28 cellular contexts compared by ENCODE assay signal in genomic region chr13:110162053-110162452, GRCh38.
"Had no signal": no experiment of that assay in that cellular context is flagged by ENCODE, and none has a peak within 500 bp of the region (broad histone marks: within the 10 kb centered on the region; RNA-seq: fewer than 3 reads in every experiment).

No MANE protein-coding gene starts in this region.

- H3K36me3 Mint-ChIP-seq: activated CD8-positive, alpha-beta memory T cell treated with anti-CD3 and anti-CD28 coated beads, Interleukin-2, amount 10 ng/mL, durations not matched to agents 7 days and 5 days; activated naive CD4-positive, alpha-beta T cell treated with anti-CD3 and anti-CD28 coated beads, Interleukin-2, amount 50 U/mL, for 72 hours had no signal

- H3K27ac ChIP-seq: ascending aorta, SK-N-MC had no signal

- H3K27ac Mint-ChIP-seq: activated B cell treated with CpG ODN at 0.5 μM for 24 hours; activated CD4-positive, alpha-beta T cell treated with anti-CD3 and anti-CD28 coated beads, Interleukin-2, amount 10 ng/mL, durations not matched to agents 24 days and 14 days; activated CD8-positive, alpha-beta memory T cell treated with anti-CD3 and anti-CD28 coated beads, Interleukin-2, amount 10 ng/mL, durations not matched to agents 7 days and 5 days; activated naive CD4-positive, alpha-beta T cell treated with anti-CD3 and anti-CD28 coated beads, Interleukin-2, amount 50 U/mL, for 72 hours; activated naive CD8-positive, alpha-beta T cell treated with anti-CD3 and anti-CD28 coated beads, Interleukin-2, amount 50 U/mL, for 24 hours; activated T-cell treated with anti-CD3 and anti-CD28 coated beads, Interleukin-2, amount 50 U/mL, for 24 hours; T-helper 1 cell treated with Interleukin-12 subunit alpha and Interleukin-12 subunit beta and Interleukin-4 antibody, amounts not matched to agents 30 μg/mL and 1 μg/mL, for 36 hours had no signal

- H3K4me1 ChIP-seq: ascending aorta had no signal

- DNase-seq: activated B cell treated with CpG ODN at 0.5 μM for 24 hours; activated CD4-positive, alpha-beta T cell treated with anti-CD3 and anti-CD28 coated beads for 1 hour; activated CD4-positive, alpha-beta T cell treated with anti-CD3 and anti-CD28 coated beads, Interleukin-2, amount 10 ng/mL, durations not matched to agents 24 days and 14 days; activated CD4-positive, alpha-beta T cell treated with anti-CD3 and anti-CD28 coated beads, Interleukin-2, amount 50 U/mL, for 48 hours; activated CD8-positive, alpha-beta memory T cell treated with anti-CD3 and anti-CD28 coated beads, Interleukin-2, amount 10 ng/mL, durations not matched to agents 7 days and 5 days; activated effector memory CD4-positive, alpha-beta T cell treated with anti-CD3 and anti-CD28 coated beads, Interleukin-2, amount 50 U/mL, for 16 hours; activated naive CD4-positive, alpha-beta T cell treated with Interleukin-2 at 50 U/mL for 16 hours; activated naive CD8-positive, alpha-beta T cell treated with anti-CD3 and anti-CD28 coated beads, Interleukin-2, amount 50 U/mL, for 24 hours; activated T-cell treated with anti-CD3 and anti-CD28 coated beads, Interleukin-2, amount 50 U/mL, for 24 hours; amniotic stem cell; Kasumi-1; KBM-7; NCI-H1048; NCI-H146; NCI-H187 treated with DMSO at 0.1 percent for 48 hours; NCI-H2081 treated with DMSO at 0.1 percent for 48 hours; NCI-H2227 treated with DMSO at 0.1 percent for 48 hours; NCI-H446 treated with DMSO at 0.1 percent for 48 hours; NCI-H524 treated with DMSO at 0.1 percent for 48 hours; NCI-H748 treated with DMSO at 0.1 percent for 48 hours; OCI-M1; RPMI8226 had no signal

- H3K9me3 Mint-ChIP-seq: activated B cell treated with CpG ODN at 0.5 μM for 24 hours; activated CD4-positive, alpha-beta T cell treated with anti-CD3 and anti-CD28 coated beads, Interleukin-2, amount 10 ng/mL, durations not matched to agents 24 days and 14 days; activated naive CD4-positive, alpha-beta T cell treated with anti-CD3 and anti-CD28 coated beads, Interleukin-2, amount 50 U/mL, for 72 hours; activated naive CD8-positive, alpha-beta T cell treated with anti-CD3 and anti-CD28 coated beads, Interleukin-2, amount 50 U/mL, for 24 hours; activated T-cell treated with anti-CD3 and anti-CD28 coated beads, Interleukin-2, amount 50 U/mL, for 24 hours; T-helper 1 cell treated with Interleukin-12 subunit alpha and Interleukin-12 subunit beta and Interleukin-4 antibody, amounts not matched to agents 30 μg/mL and 1 μg/mL, for 36 hours had no signal

- ATAC-seq: activated CD8-positive, alpha-beta memory T cell treated with anti-CD3 and anti-CD28 coated beads, Interleukin-2, amount 10 ng/mL, durations not matched to agents 7 days and 5 days; activated naive CD4-positive, alpha-beta T cell treated with anti-CD3 and anti-CD28 coated beads, Interleukin-2, amount 50 U/mL, for 72 hours; activated naive CD8-positive, alpha-beta T cell treated with anti-CD3 and anti-CD28 coated beads, Interleukin-2, amount 50 U/mL, for 24 hours; body of pancreas; Panc1 had no signal

- H3K27me3 ChIP-seq: ascending aorta, body of pancreas had no signal

- H3K4me3 ChIP-seq: ascending aorta, body of pancreas, SK-N-MC had no signal

- H3K4me1 Mint-ChIP-seq: activated B cell treated with CpG ODN at 0.5 μM for 24 hours; activated CD4-positive, alpha-beta T cell treated with anti-CD3 and anti-CD28 coated beads, Interleukin-2, amount 10 ng/mL, durations not matched to agents 24 days and 14 days; activated CD8-positive, alpha-beta memory T cell treated with anti-CD3 and anti-CD28 coated beads, Interleukin-2, amount 10 ng/mL, durations not matched to agents 7 days and 5 days; activated naive CD8-positive, alpha-beta T cell treated with anti-CD3 and anti-CD28 coated beads, Interleukin-2, amount 50 U/mL, for 24 hours had no signal

- H3K4me3 Mint-ChIP-seq: activated B cell treated with CpG ODN at 0.5 μM for 24 hours; activated CD4-positive, alpha-beta T cell treated with anti-CD3 and anti-CD28 coated beads, Interleukin-2, amount 10 ng/mL, durations not matched to agents 24 days and 14 days; activated CD8-positive, alpha-beta memory T cell treated with anti-CD3 and anti-CD28 coated beads, Interleukin-2, amount 10 ng/mL, durations not matched to agents 7 days and 5 days; activated naive CD8-positive, alpha-beta T cell treated with anti-CD3 and anti-CD28 coated beads, Interleukin-2, amount 50 U/mL, for 24 hours; activated T-cell treated with anti-CD3 and anti-CD28 coated beads, Interleukin-2, amount 50 U/mL, for 24 hours; T-helper 1 cell treated with Interleukin-12 subunit alpha and Interleukin-12 subunit beta and Interleukin-4 antibody, amounts not matched to agents 30 μg/mL and 1 μg/mL, for 36 hours had no signal

- H3K9me3 ChIP-seq: ascending aorta, body of pancreas had no signal
